17 cellular contexts compared by ENCODE assay signal in the genomic region with DNA sequence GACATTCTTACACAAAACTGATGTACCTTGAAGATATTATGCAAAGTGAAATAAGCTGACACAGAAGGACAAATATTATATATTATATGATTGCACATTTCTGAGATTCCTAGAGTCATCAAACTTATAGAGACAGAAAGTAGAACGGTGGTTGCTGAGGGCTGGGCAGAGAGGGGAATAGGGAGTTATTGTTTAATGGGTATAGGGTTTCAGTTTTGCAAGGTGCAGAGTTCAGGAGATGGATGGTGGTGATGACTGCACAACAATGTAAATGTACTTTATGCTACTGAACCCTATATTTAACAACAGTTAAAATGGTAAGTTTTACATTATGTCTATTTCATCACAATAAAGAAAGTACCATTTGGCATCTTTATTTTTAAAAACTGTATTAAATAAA.
DNase-seq lines count a peak whose midpoint lies in the region; ATAC-seq and TF ChIP-seq lines count a peak whose summit lies in the region.
"Had no signal": no experiment of that assay in that cellular context is flagged by ENCODE, and none has a peak within 500 bp of the region (broad histone marks: within the 10 kb centered on the region; RNA-seq: fewer than 3 reads in every experiment).

No MANE protein-coding gene starts in this region.

- no TSS peak for BruUV-seq in OCI-LY7 (replicated peaks; lab: Mats Ljungman, UMichigan)

- no peaks in the 10 kb centered on the region for H4K20me1 ChIP-seq in OCI-LY7 (ENCODE audit: insufficient read depth, low read length)

- H3K27ac ChIP-seq in OCI-LY7 (ENCODE audit: low read depth, low read length, poor library complexity, severe bottlenecking): no peak overlapping the region

- TF ChIP-seq CTCF in OCI-LY7 (conservative IDR thresholded peaks at IDR 0.05; ENCODE audit: low read length): no peak

- DNase-seq in NCI-H69 (lab: John Stamatoyannopoulos, UW) (peak; percentile 32), KG1 (lab: John Stamatoyannopoulos, UW) (no peak), OCI-LY7 (ENCODE audit: low spot score) (no peak), NCI-H1092 (lab: John Stamatoyannopoulos, UW) (no peak)
- DNase-seq: AML-193; CD4-positive, alpha-beta T cell; DMS79; GDM1; NCI-H1048; NCI-H446; NCI-H774; SHP77 treated with DMSO at 0.1 percent for 48 hours; T-helper 17 cell had no signal

- H3K4me1 ChIP-seq in OCI-LY7 (ENCODE audit: insufficient read depth, low read length, poor library complexity, severe bottlenecking): no peaks in the 10 kb centered on the region

- no peak overlapping the region for H3K4me3 ChIP-seq in OCI-LY7 (ENCODE audit: low read depth, low read length, poor library complexity, severe bottlenecking)

- H3K4me2 ChIP-seq in OCI-LY7 (ENCODE audit: low read length): no peak overlapping the region

- no peaks in the 10 kb centered on the region for H3K36me3 ChIP-seq in OCI-LY7 (ENCODE audit: insufficient read depth, low read length)

- no peaks in the 10 kb centered on the region for H3K9me2 ChIP-seq in OCI-LY7 (ENCODE audit: insufficient read depth, low read length)

- POLR2A ChIA-PET in OCI-LY7 (lab: Charles Lee): no interaction called here

- CTCF ChIA-PET in OCI-LY7 (lab: Charles Lee; ENCODE audit: unreplicated experiment): no interaction called here

- intact Hi-C loops in OCI-LY7 (cut with micrococcal nuclease; ENCODE audit: unreplicated experiment): no loop called here

- peak; percentile 66 for ATAC-seq in GM18873 (IDR thresholded peaks at IDR 0.05; ENCODE audit: low FRiP score, unreplicated experiment)
- peak; percentile 66 for ATAC-seq in GM21528 (IDR thresholded peaks at IDR 0.05; ENCODE audit: low FRiP score, unreplicated experiment)
- peak; percentile 65 for ATAC-seq in HG02981 (IDR thresholded peaks at IDR 0.05; ENCODE audit: unreplicated experiment)
- no peak for ATAC-seq in HG02885 (IDR thresholded peaks at IDR 0.05; ENCODE audit: poor library complexity, unreplicated experiment)
- ATAC-seq: T-helper 17 cell had no signal

- no peaks in the 10 kb centered on the region for H3K9me3 ChIP-seq in OCI-LY7 (ENCODE audit: low read length)

- H2AFZ ChIP-seq in OCI-LY7 (ENCODE audit: low read length): no peak overlapping the region

- no peaks in the 10 kb centered on the region for H3K79me2 ChIP-seq in OCI-LY7 (ENCODE audit: insufficient read depth, low read depth, low read length)
